Comparison of ENCODE assay signal across 1 cellular context in the genomic region with DNA sequence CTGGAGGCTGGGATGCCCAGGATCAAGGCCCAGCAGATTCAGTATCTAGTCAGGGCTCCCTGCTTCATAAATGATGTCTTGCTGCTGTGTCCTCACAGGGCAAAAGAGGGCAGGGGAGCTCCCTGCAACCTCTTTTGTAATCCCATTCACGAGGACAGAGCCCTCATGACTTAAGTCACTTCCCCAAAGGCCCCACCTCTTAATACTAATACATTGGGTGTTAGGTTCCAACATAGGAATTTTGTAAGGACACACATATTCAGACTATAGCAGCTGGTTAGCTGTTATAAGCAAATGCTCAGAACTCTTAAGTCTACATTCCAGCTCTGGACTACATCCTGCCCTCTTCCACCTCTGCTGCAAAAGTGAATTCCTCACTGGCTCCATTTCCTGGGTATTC.
TF ChIP-seq lines count a peak whose summit lies in the region.

No MANE protein-coding gene starts in this region.

TF ChIP-seq in IMR-90, 13 proteins besides CTCF, POLR2A, EP300 and RAD21 (continued from another document):
- TF ChIP-seq, protein P1, sequence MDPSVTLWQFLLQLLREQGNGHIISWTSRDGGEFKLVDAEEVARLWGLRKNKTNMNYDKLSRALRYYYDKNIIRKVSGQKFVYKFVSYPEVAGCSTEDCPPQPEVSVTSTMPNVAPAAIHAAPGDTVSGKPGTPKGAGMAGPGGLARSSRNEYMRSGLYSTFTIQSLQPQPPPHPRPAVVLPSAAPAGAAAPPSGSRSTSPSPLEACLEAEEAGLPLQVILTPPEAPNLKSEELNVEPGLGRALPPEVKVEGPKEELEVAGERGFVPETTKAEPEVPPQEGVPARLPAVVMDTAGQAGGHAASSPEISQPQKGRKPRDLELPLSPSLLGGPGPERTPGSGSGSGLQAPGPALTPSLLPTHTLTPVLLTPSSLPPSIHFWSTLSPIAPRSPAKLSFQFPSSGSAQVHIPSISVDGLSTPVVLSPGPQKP (IDR thresholded peaks at IDR 0.05; ENCODE audit: borderline replicate concordance, low read depth, low read length) = no peak
- TF ChIP-seq CEBPB (IDR thresholded peaks at IDR 0.05; ENCODE audit: low read depth, low read length) = no peak
TF ChIP-seq in IMR-90: peak in this region for 0.
